ENCODE assay signal across 8 cellular contexts in genomic region chr2:159118859-159119510, GRCh38.
DNase-seq lines count a peak whose midpoint lies in the region; ATAC-seq, FAIRE-seq and TF ChIP-seq lines count a peak whose summit lies in the region.

No MANE protein-coding gene starts in this region.

- H3K27ac ChIP-seq in HepG2 (ENCODE audit: extremely low read length, insufficient read depth, low read length) (no peak overlapping the region), right lobe of liver (no peak overlapping the region), PC-9 (no peak overlapping the region), heart right ventricle (peak overlapping the region; percentile 17 to 81 (median 74))

- 57% methylated on average over 2 of the region's 2 CpGs for WGBS in HepG2 (ENCODE audit: low lambda C conversion rate)
- WGBS in right lobe of liver (ENCODE audit: insufficient coverage, low coverage, low lambda C conversion rate, missing lambda C conversion rate): 53% methylated on average over 2 of the region's 2 CpGs
- 55 to 58% methylated on average over 2 of the region's 2 CpGs for WGBS in heart right ventricle, 2 donors

- H3K27me3 Mint-ChIP-seq in type B pancreatic cell (no peaks in the 10 kb centered on the region), immature natural killer cell (ENCODE audit: low read depth in 3 of 3) (peaks cover 0 to 4% (median 0%) of the 10 kb centered on the region in 3 donors)

- H2AFZ ChIP-seq in HepG2 (ENCODE audit: low read length): no peak overlapping the region
- no peak overlapping the region for H2AFZ ChIP-seq in PC-9

- no peaks in the 10 kb centered on the region for H3K27me3 ChIP-seq in HepG2 (ENCODE audit: control insufficient read depth in 1 of 2, insufficient read depth in 2 of 2, low read length in 2 of 2)
- H3K27me3 ChIP-seq in right lobe of liver: no peaks in the 10 kb centered on the region
- no peaks in the 10 kb centered on the region for H3K27me3 ChIP-seq in PC-9 (ENCODE audit: insufficient read depth, low read depth)
- H3K27me3 ChIP-seq in heart right ventricle: no peaks in the 10 kb centered on the region

- H3K4me2 ChIP-seq in HepG2 (ENCODE audit: low read depth, low read length): no peak overlapping the region
- H3K4me2 ChIP-seq in PC-9: 0 out of 2 replicates have a peak overlapping the region, but pooled peaks have one; percentile 21

- CTCF ChIA-PET in HepG2 (lab: Yijun Ruan, JAX; ENCODE audit: low intra/inter-chr PET ratio, low total read pairs) (interaction anchor here (2.5 to 3.4 kb wide), 2 partner anchors 83 to 217 kb away, joined by 18 to 71 read pairs; no protein-coding TSS in a partner anchor), PC-9 (lab: Charles Lee) (interaction anchor here (0.6 to 1.2 kb wide), 7 partner anchors 11 to 223 kb away, joined by 3 to 7 read pairs (median 3); no protein-coding TSS in a partner anchor)

- no peak for TF ChIP-seq CTCF in HepG2 (CRISPR knock-in tag; IDR thresholded peaks at IDR 0.05)
- no peak for TF ChIP-seq CTCF in right lobe of liver (IDR thresholded peaks at IDR 0.05)
- TF ChIP-seq CTCF in PC-9 (conservative IDR thresholded peaks at IDR 0.05): peak; percentile 41; the same call in 1 of the 2 replicates
- peak in 2 of 9 donors; percentile 2 to 27 for TF ChIP-seq CTCF in heart right ventricle (IDR thresholded peaks at IDR 0.05)
- no peak for TF ChIP-seq CTCF in type B pancreatic cell (conservative IDR thresholded peaks at IDR 0.05)

- H3K9me3 Mint-ChIP-seq in type B pancreatic cell: peaks cover 2% of the 10 kb centered on the region
- H3K9me3 Mint-ChIP-seq in immature natural killer cell: no peaks in the 10 kb centered on the region

- in situ Hi-C loops in HepG2 (cut with HindIII; ENCODE audit: extremely low pct_ligation_motif_present, low pct_unique_long_range_greater_than_20kb): loop anchor here (10.0 kb wide), 1 partner anchor 84 kb away; no protein-coding TSS in a partner anchor

- peaks cover 39% of the 10 kb centered on the region for H3K4me1 Mint-ChIP-seq in type B pancreatic cell (ENCODE audit: unreplicated experiment)
- H3K4me1 Mint-ChIP-seq in immature natural killer cell: peaks cover 26 to 31% of the 10 kb centered on the region in 2 donors

- TF ChIP-seq POLR2A in HepG2 (IDR thresholded peaks at IDR 0.05; ENCODE audit: insufficient read depth in 1 of 2, low read depth in 2 of 2, low read length in 2 of 2) (no peak), right lobe of liver (IDR thresholded peaks at IDR 0.05) (no peak)

- H3K36me3 Mint-ChIP-seq in type B pancreatic cell (peaks cover 27% of the 10 kb centered on the region), immature natural killer cell (no peaks in the 10 kb centered on the region)

- BruUV-seq in HepG2 (replicated peaks; lab: Mats Ljungman, UMichigan) (no TSS peak), PC-9 (replicated peaks; lab: Mats Ljungman, UMichigan) (no TSS peak)

- H3F3A ChIP-seq in PC-9 (ENCODE audit: insufficient read depth, low read depth): peaks cover 17% of the 10 kb centered on the region; the same call in 1 of the 2 replicates

- H3K9me3 ChIP-seq in HepG2 (ENCODE audit: low read length) (no peaks in the 10 kb centered on the region), right lobe of liver (no peaks in the 10 kb centered on the region), PC-9 (ENCODE audit: insufficient read depth, low read depth) (no peaks in the 10 kb centered on the region), heart right ventricle (peaks cover 0 to 11% (median 0%) of the 10 kb centered on the region in 11 donors)

- intact Hi-C loops in HepG2 (cut with micrococcal nuclease; ENCODE audit: unreplicated experiment) (loop anchor here (1.0 to 5.0 kb wide), 3 partner anchors 83 to 218 kb away; no protein-coding TSS in a partner anchor), right lobe of liver (cut with DNase I) (no loop called here), PC-9 (cut with micrococcal nuclease; ENCODE audit: unreplicated experiment) (loop anchor here (1.0 to 5.0 kb wide), 4 partner anchors 68 to 218 kb away; no protein-coding TSS in a partner anchor), heart right ventricle (cut with DNase I) (loop anchor here (1.0 to 10.0 kb wide), 14 partner anchors 47 to 218 kb away; partner anchors contain the start of gene TANC1 (in 4 of the 10))

- H3K9ac ChIP-seq in HepG2 (ENCODE audit: insufficient read depth, low read depth, low read length): no peak overlapping the region

- H3K79me2 ChIP-seq in HepG2 (ENCODE audit: insufficient read depth, low read length) (no peaks in the 10 kb centered on the region), PC-9 (ENCODE audit: low read depth) (peaks cover 27% of the 10 kb centered on the region)

- ATAC-seq in HepG2 (no peak), right lobe of liver (no peak), heart right ventricle (peak in 6 of 8 donors; percentile 5 to 40 (median 30)), HG03097 (IDR thresholded peaks at IDR 0.05; ENCODE audit: low FRiP score, unreplicated experiment) (no peak), GM18861 (IDR thresholded peaks at IDR 0.05; ENCODE audit: unreplicated experiment) (no peak)

- H3K9me2 ChIP-seq in PC-9 (ENCODE audit: insufficient read depth): no peaks in the 10 kb centered on the region

- TF ChIP-seq EP300 in HepG2 (IDR thresholded peaks at IDR 0.05; ENCODE audit: low read depth in 2 of 2, low read length in 2 of 2) (no peak), HepG2 (CRISPR knock-in tag; IDR thresholded peaks at IDR 0.05; ENCODE audit: borderline replicate concordance) (no peak)

- no peaks in the 10 kb centered on the region for H3K36me3 ChIP-seq in HepG2 (replicated peaks in 1 of 2; ENCODE audit: control insufficient read depth in 1 of 2, insufficient read depth in 2 of 2, low read length in 2 of 2)
- H3K36me3 ChIP-seq in right lobe of liver: no peaks in the 10 kb centered on the region
- no peaks in the 10 kb centered on the region for H3K36me3 ChIP-seq in PC-9 (ENCODE audit: low read depth)
- no peaks in the 10 kb centered on the region for H3K36me3 ChIP-seq in heart right ventricle

- H3K27ac Mint-ChIP-seq in type B pancreatic cell (peak overlapping the region; percentile 86), immature natural killer cell (peak overlapping the region in 1 of 6 donors; percentile 17)

- H3K4me1 ChIP-seq in HepG2 (ENCODE audit: insufficient read depth, low read length): peaks cover under 1% of the 10 kb centered on the region; the same call in 1 of the 2 replicates
- no peaks in the 10 kb centered on the region for H3K4me1 ChIP-seq in right lobe of liver
- peaks cover 16% of the 10 kb centered on the region for H3K4me1 ChIP-seq in PC-9 (replicated peaks; ENCODE audit: insufficient read depth)
- peaks cover 7 to 64% (median 32%) of the 10 kb centered on the region in 9 donors for H3K4me1 ChIP-seq in heart right ventricle

- no peak for TF ChIP-seq RAD21 in HepG2 (CRISPR knock-in tag; IDR thresholded peaks at IDR 0.05)

- H3K4me3 ChIP-seq in HepG2 (replicated peaks in 1 of 3; ENCODE audit: insufficient read depth in 1 of 3, low read depth in 2 of 3, low read length in 3 of 3): no peak overlapping the region
- H3K4me3 ChIP-seq in right lobe of liver: no peak overlapping the region
- H3K4me3 ChIP-seq in PC-9: no peak overlapping the region
- H3K4me3 ChIP-seq in heart right ventricle: no peak overlapping the region

- FAIRE-seq in HepG2 (lab: Jason Lieb, UNC): no peak

- H4K20me1 ChIP-seq in HepG2 (ENCODE audit: insufficient read depth, low read length) (no peaks in the 10 kb centered on the region), PC-9 (ENCODE audit: insufficient read depth) (no peaks in the 10 kb centered on the region)

- H3K4me3 Mint-ChIP-seq in type B pancreatic cell (peak overlapping the region; percentile 41), immature natural killer cell (no peak overlapping the region)

- POLR2A ChIA-PET in HepG2 (lab: Yijun Ruan, JAX): interaction anchor here (1.3 kb wide), 1 partner anchor 83 kb away, joined by 6 read pairs; no protein-coding TSS in a partner anchor
- POLR2A ChIA-PET in PC-9 (lab: Charles Lee; ENCODE audit: unreplicated experiment): interaction anchor here (0.5 kb wide), 1 partner anchor 365 kb away, joined by 3 read pairs; no protein-coding TSS in a partner anchor

- DNase-seq in HepG2 (ENCODE audit: low spot score): no peak
- no peak for DNase-seq in right lobe of liver
- no peak for DNase-seq in PC-9
- DNase-seq in heart right ventricle: no peak
- DNase-seq in type B pancreatic cell (ENCODE audit: extremely low spot score, unreplicated experiment): no peak
- no peak for DNase-seq in immature natural killer cell

TF ChIP-seq in HepG2, 621 proteins besides CTCF, POLR2A, EP300 and RAD21:
- TF ChIP-seq FLYWCH1 (CRISPR knock-in tag; IDR thresholded peaks at IDR 0.05): no peak
- 0 out of 2 replicates have a peak, but pooled peaks have one; percentile 27 for TF ChIP-seq FOXJ3 (CRISPR knock-in tag; IDR thresholded peaks at IDR 0.05; ENCODE audit: borderline replicate concordance)
- no peak for TF ChIP-seq FOSL2 (CRISPR knock-in tag; IDR thresholded peaks at IDR 0.05)
- TF ChIP-seq SP2 (CRISPR knock-in tag; IDR thresholded peaks at IDR 0.05): no peak
- no peak for TF ChIP-seq RBM22 (optimal IDR thresholded peaks at IDR 0.05; ENCODE audit: low read length)

Comparison
In these comparisons a context has a peak if more than half of its experiments do, and no peak if none do; other contexts are left out.
1. intact Hi-C loops: an anchor here in HepG2 (1.0 to 5.0 kb wide), PC-9 (1.0 to 5.0 kb wide) and heart right ventricle (1.0 to 10.0 kb wide); none called in right lobe of liver.
2. ATAC-seq: peak in heart right ventricle (6 of 8); none in HepG2 (single experiment), right lobe of liver (0 of 4), HG03097 (single experiment) and GM18861 (single experiment).
3. H3K27ac ChIP-seq: peak in heart right ventricle (10 of 10); none in HepG2 (single experiment), right lobe of liver (0 of 3) and PC-9 (single experiment).